In the genomic region with DNA sequence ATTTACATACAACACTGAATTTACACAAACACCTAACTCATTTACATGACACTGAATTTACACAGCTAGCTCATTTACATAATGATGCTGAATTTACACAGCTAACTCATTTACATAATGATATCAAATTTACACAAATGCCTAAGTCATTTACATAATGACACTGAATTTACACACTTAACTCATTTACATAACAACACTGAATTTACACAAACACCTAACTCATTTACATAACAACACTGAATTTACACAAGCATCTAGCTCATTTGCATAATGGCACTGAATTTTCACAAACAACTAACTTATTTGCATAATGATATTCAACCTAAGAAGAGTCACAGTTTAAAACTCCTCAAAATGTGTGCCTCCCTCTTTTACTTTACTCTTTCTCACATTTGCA, we compare ENCODE assay signal across 27 cellular contexts.
"Had no signal": no experiment of that assay in that cellular context is flagged by ENCODE, and none has a peak within 500 bp of the region (broad histone marks: within the 10 kb centered on the region; RNA-seq: fewer than 3 reads in every experiment).

No MANE protein-coding gene starts in this region.

- H3K27me3 ChIP-seq: ovary, right lobe of liver, thyroid gland, tibial nerve, upper lobe of left lung, vagina had no signal

- H3K9ac ChIP-seq: parathyroid adenoma had no signal

- H2AFZ ChIP-seq: parathyroid adenoma had no signal

- H3K36me3 ChIP-seq: ovary, right lobe of liver, sigmoid colon, stomach, thoracic aorta, thyroid gland, tibial nerve, upper lobe of left lung, vagina had no signal

- H3K4me3 ChIP-seq: ovary, psoas muscle, right lobe of liver, sigmoid colon, stomach, thoracic aorta, thyroid gland, tibial nerve, upper lobe of left lung, vagina had no signal

- H3K27ac Mint-ChIP-seq: natural killer cell; nephron; progenitor cell of endocrine pancreas; stimulated activated effector memory CD8-positive, alpha-beta T cell treated with anti-CD3 and anti-CD28 coated beads, Interleukin-12 subunit alpha, Interleukin-12 subunit beta, amount 100 ng/mL, for 72 hours; stimulated activated naive B cell treated with anti-CD40 and anti-IgM and Interleukin-4, amounts not matched to agents 10 μg/mL and 1 μg/mL and 100 μg/mL, for 72 hours; stimulated activated naive CD8-positive, alpha-beta T cell treated with anti-CD3 and anti-CD28 coated beads, Interleukin-15, Interleukin-2, amounts not matched to agents 100 ng/mL and 50 ng/mL, for 24 hours had no signal

- H3K4me1 Mint-ChIP-seq: natural killer cell; stimulated activated effector memory CD8-positive, alpha-beta T cell treated with anti-CD3 and anti-CD28 coated beads, Interleukin-12 subunit alpha, Interleukin-12 subunit beta, amount 100 ng/mL, for 72 hours had no signal

- ATAC-seq: natural killer cell; psoas muscle; right cardiac atrium; right lobe of liver; stimulated activated effector memory CD8-positive, alpha-beta T cell treated with anti-CD3 and anti-CD28 coated beads, Interleukin-12 subunit alpha, Interleukin-12 subunit beta, amount 100 ng/mL, for 72 hours; stimulated activated naive B cell treated with anti-CD40 and anti-IgM and Interleukin-4, amounts not matched to agents 10 μg/mL and 1 μg/mL and 100 μg/mL, for 72 hours had no signal

- H3K9me3 ChIP-seq: ovary, psoas muscle, right lobe of liver, sigmoid colon, stomach, thoracic aorta, thyroid gland, tibial nerve, upper lobe of left lung, vagina had no signal

- DNase-seq: natural killer cell; occipital lobe; ovary; posterior cingulate gyrus; psoas muscle; right cardiac atrium; right lobe of liver; sigmoid colon; small intestine; stimulated activated CD4-positive, alpha-beta T cell treated with anti-CD3 and anti-CD28 coated beads, Interleukin-15, amount 100 ng/mL, for 24 hours; stimulated activated CD4-positive, alpha-beta T cell treated with anti-CD3 and anti-CD28 coated beads, Interleukin-2, amount 100 ng/mL, for 24 hours; stimulated activated CD4-positive, alpha-beta T cell treated with anti-CD3 and anti-CD28 coated beads, Interleukin-2, amount 100 ng/mL, for 48 hours; stimulated activated CD4-positive, alpha-beta T cell treated with anti-CD3 and anti-CD28 coated beads, Interleukin-4, amount 100 ng/mL, for 24 hours; stimulated activated naive B cell treated with anti-CD40 and anti-IgM and Interleukin-4, amounts not matched to agents 10 μg/mL and 1 μg/mL and 100 μg/mL, for 72 hours; stimulated activated naive CD4-positive, alpha-beta T cell treated with Interleukin-2 at 50 U/mL for 16 hours; stomach; thyroid gland; trophoblast cell; upper lobe of left lung had no signal

- H3K27ac ChIP-seq: ovary, parathyroid adenoma, psoas muscle, right lobe of liver, sigmoid colon, stomach, thoracic aorta, thyroid gland, tibial nerve, upper lobe of left lung, vagina had no signal

- H3K4me1 ChIP-seq: parathyroid adenoma, psoas muscle, right lobe of liver, sigmoid colon, stomach, thyroid gland, tibial nerve, upper lobe of left lung, vagina had no signal

- H3K4me3 Mint-ChIP-seq: natural killer cell; nephron; stimulated activated effector memory CD8-positive, alpha-beta T cell treated with anti-CD3 and anti-CD28 coated beads, Interleukin-12 subunit alpha, Interleukin-12 subunit beta, amount 100 ng/mL, for 72 hours; stimulated activated naive B cell treated with anti-CD40 and anti-IgM and Interleukin-4, amounts not matched to agents 10 μg/mL and 1 μg/mL and 100 μg/mL, for 72 hours; stimulated activated naive CD8-positive, alpha-beta T cell treated with anti-CD3 and anti-CD28 coated beads, Interleukin-15, Interleukin-2, amounts not matched to agents 100 ng/mL and 50 ng/mL, for 24 hours had no signal

- H3K36me3 Mint-ChIP-seq: natural killer cell; stimulated activated effector memory CD8-positive, alpha-beta T cell treated with anti-CD3 and anti-CD28 coated beads, Interleukin-12 subunit alpha, Interleukin-12 subunit beta, amount 100 ng/mL, for 72 hours; stimulated activated naive B cell treated with anti-CD40 and anti-IgM and Interleukin-4, amounts not matched to agents 10 μg/mL and 1 μg/mL and 100 μg/mL, for 72 hours had no signal

- H3K9me3 Mint-ChIP-seq: natural killer cell; nephron; stimulated activated effector memory CD8-positive, alpha-beta T cell treated with anti-CD3 and anti-CD28 coated beads, Interleukin-12 subunit alpha, Interleukin-12 subunit beta, amount 100 ng/mL, for 72 hours; stimulated activated naive B cell treated with anti-CD40 and anti-IgM and Interleukin-4, amounts not matched to agents 10 μg/mL and 1 μg/mL and 100 μg/mL, for 72 hours; stimulated activated naive CD8-positive, alpha-beta T cell treated with anti-CD3 and anti-CD28 coated beads, Interleukin-15, Interleukin-2, amounts not matched to agents 100 ng/mL and 50 ng/mL, for 24 hours had no signal

- H3K79me2 ChIP-seq: parathyroid adenoma had no signal
